ENCODE assay signal across 18 cellular contexts in genomic region chr4:112153222-112153791, GRCh38. TPM values are rescaled to one million over a fixed set of nuclear protein-coding genes. Genes with fewer than 3 reads are reported as not detected.
DNase-seq lines count a peak whose midpoint lies in the region; ATAC-seq, FAIRE-seq and TF ChIP-seq lines count a peak whose summit lies in the region.
"Had no signal": no experiment of that assay in that cellular context is flagged by ENCODE, and none has a peak within 500 bp of the region (broad histone marks: within the 10 kb centered on the region; RNA-seq: fewer than 3 reads in every experiment).

No MANE protein-coding gene starts in this region.

- ATAC-seq in left colon (peak; percentile 44), HG03196 (IDR thresholded peaks at IDR 0.05; ENCODE audit: unreplicated experiment) (no peak), GM18861 (IDR thresholded peaks at IDR 0.05; ENCODE audit: unreplicated experiment) (no peak)
- ATAC-seq: Right ventricle myocardium inferior had no signal

- no peak for DNase-seq in activated CD4-positive, alpha-beta memory T cell treated with anti-CD3 and anti-CD28 coated beads for 36 hours
- DNase-seq in activated CD4-positive, alpha-beta memory T cell treated with anti-CD3 and anti-CD28 coated beads, Interleukin-2, amount 10 ng/mL, durations not matched to agents 7 days and 5 days: no peak
- DNase-seq in GM12892 (ENCODE audit: insufficient read length): no peak
- no peak for DNase-seq in left colon
- no peak for DNase-seq in NCI-H1105 treated with DMSO at 0.1 percent for 48 hours (lab: John Stamatoyannopoulos, UW)
- DNase-seq: activated gamma-delta T cell, caudate nucleus, endodermal cell, foreskin melanocyte, NCI-H2029, NCI-H748 treated with DMSO at 0.1 percent for 48 hours, transverse colon, WERI-Rb-1 had no signal

- FAIRE-seq in GM12892 (lab: Jason Lieb, UNC): peak; percentile 53

- H3K36me3 Mint-ChIP-seq in activated CD4-positive, alpha-beta memory T cell treated with anti-CD3 and anti-CD28 coated beads for 36 hours: peaks cover 9% of the 10 kb centered on the region
- no peaks in the 10 kb centered on the region for H3K36me3 Mint-ChIP-seq in activated CD4-positive, alpha-beta memory T cell treated with anti-CD3 and anti-CD28 coated beads, Interleukin-2, amount 10 ng/mL, durations not matched to agents 7 days and 5 days (ENCODE audit: low read depth)

- H3K4me1 Mint-ChIP-seq in activated CD4-positive, alpha-beta memory T cell treated with anti-CD3 and anti-CD28 coated beads for 36 hours (ENCODE audit: low read depth): peaks cover 51% of the 10 kb centered on the region
- H3K4me1 Mint-ChIP-seq in activated CD4-positive, alpha-beta memory T cell treated with anti-CD3 and anti-CD28 coated beads, Interleukin-2, amount 10 ng/mL, durations not matched to agents 7 days and 5 days: peaks cover 23% of the 10 kb centered on the region

- TF ChIP-seq CTCF in VCaP (conservative IDR thresholded peaks at IDR 0.05): no peak

- intact Hi-C loops in activated CD4-positive, alpha-beta memory T cell treated with anti-CD3 and anti-CD28 coated beads for 36 hours (cut with micrococcal nuclease): loop anchor here (2.0 kb wide), 2 partner anchors 13 to 31 kb away; no protein-coding TSS in a partner anchor
- intact Hi-C loops in left colon (cut with DNase I, micrococcal nuclease): no loop called here

- H3K27ac Mint-ChIP-seq in activated CD4-positive, alpha-beta memory T cell treated with anti-CD3 and anti-CD28 coated beads for 36 hours: peak overlapping the region; percentile 49
- H3K27ac Mint-ChIP-seq in activated CD4-positive, alpha-beta memory T cell treated with anti-CD3 and anti-CD28 coated beads, Interleukin-2, amount 10 ng/mL, durations not matched to agents 7 days and 5 days: no peak overlapping the region
- H3K27ac Mint-ChIP-seq: endodermal cell had no signal

- H3K27ac ChIP-seq in VCaP: peak overlapping the region; percentile 32; the same call in 1 of the 2 replicates
- H3K27ac ChIP-seq: KMS-11, transverse colon, WERI-Rb-1 had no signal

- H3K9me3 Mint-ChIP-seq in activated CD4-positive, alpha-beta memory T cell treated with anti-CD3 and anti-CD28 coated beads for 36 hours: no peaks in the 10 kb centered on the region
- H3K9me3 Mint-ChIP-seq in activated CD4-positive, alpha-beta memory T cell treated with anti-CD3 and anti-CD28 coated beads, Interleukin-2, amount 10 ng/mL, durations not matched to agents 7 days and 5 days: no peaks in the 10 kb centered on the region
- H3K9me3 Mint-ChIP-seq: endodermal cell had no signal

- CTCF ChIA-PET in activated CD4-positive, alpha-beta memory T cell treated with anti-CD3 and anti-CD28 coated beads for 36 hours (lab: Charles Lee): no interaction called here
- CTCF ChIA-PET in activated CD4-positive, alpha-beta memory T cell treated with anti-CD3 and anti-CD28 coated beads, Interleukin-2, amount 10 ng/mL, durations not matched to agents 7 days and 5 days (lab: Charles Lee): no interaction called here

- POLR2A ChIA-PET in activated CD4-positive, alpha-beta memory T cell treated with anti-CD3 and anti-CD28 coated beads for 36 hours (lab: Charles Lee): no interaction called here
- POLR2A ChIA-PET in activated CD4-positive, alpha-beta memory T cell treated with anti-CD3 and anti-CD28 coated beads, Interleukin-2, amount 10 ng/mL, durations not matched to agents 7 days and 5 days (lab: Charles Lee): no interaction called here

- no peaks in the 10 kb centered on the region for H3K27me3 Mint-ChIP-seq in activated CD4-positive, alpha-beta memory T cell treated with anti-CD3 and anti-CD28 coated beads for 36 hours
- H3K27me3 Mint-ChIP-seq in activated CD4-positive, alpha-beta memory T cell treated with anti-CD3 and anti-CD28 coated beads, Interleukin-2, amount 10 ng/mL, durations not matched to agents 7 days and 5 days: no peaks in the 10 kb centered on the region

- peak overlapping the region; percentile 38 for H3K4me3 Mint-ChIP-seq in activated CD4-positive, alpha-beta memory T cell treated with anti-CD3 and anti-CD28 coated beads for 36 hours
- H3K4me3 Mint-ChIP-seq in activated CD4-positive, alpha-beta memory T cell treated with anti-CD3 and anti-CD28 coated beads, Interleukin-2, amount 10 ng/mL, durations not matched to agents 7 days and 5 days: no peak overlapping the region
- H3K4me3 Mint-ChIP-seq: endodermal cell had no signal

- TF ChIP-seq POLR2A in GM12892 (IDR thresholded peaks at IDR 0.05; ENCODE audit: low read depth, low read length): no peak

RNA-seq across cellular contexts. Expression of gene FAM241A, which starts 8.1 kb away (rescaled TPM):
- 1 to 10 TPM; 3.1 to 3.5 TPM for total RNA-seq in activated CD4-positive, alpha-beta memory T cell treated with anti-CD3 and anti-CD28 coated beads for 36 hours
- total RNA-seq in activated CD4-positive, alpha-beta memory T cell treated with anti-CD3 and anti-CD28 coated beads, Interleukin-2, amount 10 ng/mL, durations not matched to agents 7 days and 5 days: 1 to 10 TPM; 1.2 to 1.4 TPM
- polyA plus RNA-seq in GM12892 (2012; ENCODE audit: missing spikeins): 2.4 TPM
- 1 to 10 TPM; 1.6 to 1.8 TPM for total RNA-seq in left colon
